ENCODE assay signal across 16 cellular contexts in the genomic region with DNA sequence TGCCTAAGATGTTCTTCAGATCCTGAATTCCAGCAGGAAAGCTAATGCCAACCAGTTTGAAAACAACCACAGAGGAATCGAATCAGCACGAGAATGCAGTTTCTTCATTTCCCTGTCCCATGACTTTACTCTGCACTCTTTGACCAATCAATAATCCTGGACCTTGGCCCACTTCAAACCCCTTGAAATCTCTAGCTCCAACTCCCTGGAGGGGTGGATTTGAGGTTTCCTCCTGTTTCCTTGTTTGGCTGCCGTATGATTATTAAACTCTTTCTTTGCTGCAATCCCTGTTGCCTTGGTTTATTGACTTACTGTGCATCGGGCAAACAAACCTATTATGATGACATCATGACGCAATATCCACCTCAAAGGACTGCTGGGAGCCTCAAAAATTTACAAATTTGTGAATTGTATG.
A peak's percentile ranks its signal among the peaks of the same experiment; 100 is the strongest.
DNase-seq lines count a peak whose midpoint lies in the region; ATAC-seq and TF ChIP-seq lines count a peak whose summit lies in the region.
"Had no signal": no experiment of that assay in that cellular context is flagged by ENCODE, and none has a peak within 500 bp of the region (broad histone marks: within the 10 kb centered on the region; RNA-seq: fewer than 3 reads in every experiment).

No MANE protein-coding gene starts in this region.

- no peaks in the 10 kb centered on the region for H4K20me1 ChIP-seq in PC-9 (ENCODE audit: insufficient read depth)

- H3K9me3 ChIP-seq in PC-9 (ENCODE audit: insufficient read depth, low read depth) (0 out of 2 replicates have a peak, but pooled peaks cover under 1% of the 10 kb centered on the region), gastrocnemius medialis (no peaks in the 10 kb centered on the region)

- H3K79me2 ChIP-seq in PC-9 (ENCODE audit: low read depth), result no peaks in the 10 kb centered on the region

- no peaks in the 10 kb centered on the region for H3K9me2 ChIP-seq in PC-9 (ENCODE audit: insufficient read depth)

- BruUV-seq in PC-9 (replicated peaks; lab: Mats Ljungman, UMichigan), result no TSS peak

- DNase-seq in COLO668 (lab: John Stamatoyannopoulos, UW; ENCODE audit: unreplicated experiment) (peak; percentile 8), PC-9 (peak in 1 of 2 experiments; percentile 94), fibroblast of peridontal ligament (ENCODE audit: extremely low read depth) (peak; percentile 97), gastrocnemius medialis (no peak), T1000 (lab: John Stamatoyannopoulos, UW) (no peak), HPDE6-E6E7 (ENCODE audit: extremely low spot score) (no peak), glomerular visceral epithelial cell (ENCODE audit: extremely low spot score) (no peak)
- DNase-seq in activated CD4-positive, alpha-beta T cell treated with anti-CD3 and anti-CD28 coated beads for 48 hours, result no peak
- DNase-seq: activated CD4-positive, alpha-beta T cell treated with anti-CD3 and anti-CD28 coated beads for 1 hour; activated naive CD4-positive, alpha-beta T cell treated with anti-CD3 and anti-CD28 coated beads, Interleukin-2, amount 50 U/mL, for 16 hours; DMS 273 treated with DMSO at 0.1 percent for 48 hours; KBM-7; kidney glomerular epithelial cell; stimulated activated naive CD4-positive, alpha-beta T cell; T-helper 17 cell had no signal

- H3F3A ChIP-seq in PC-9 (ENCODE audit: insufficient read depth, low read depth), result peaks cover 38% of the 10 kb centered on the region

- H3K4me1 ChIP-seq in PC-9 (replicated peaks; ENCODE audit: insufficient read depth), result peaks cover 50% of the 10 kb centered on the region
- H3K4me1 ChIP-seq in gastrocnemius medialis, result peaks cover 0 to 14% of the 10 kb centered on the region in 2 donors

- H2AFZ ChIP-seq in PC-9, result peak overlapping the region; percentile 24

- CTCF ChIA-PET in PC-9 (lab: Charles Lee), result no interaction called here

- no peak for TF ChIP-seq CTCF in PC-9 (conservative IDR thresholded peaks at IDR 0.05)
- no peak for TF ChIP-seq CTCF in gastrocnemius medialis (IDR thresholded peaks at IDR 0.05 in 4 of 5, conservative IDR thresholded peaks at IDR 0.05 in 1 of 5)

- TF ChIP-seq POLR2A in gastrocnemius medialis (IDR thresholded peaks at IDR 0.05), result no peak

- no peaks in the 10 kb centered on the region for H3K27me3 ChIP-seq in PC-9 (ENCODE audit: insufficient read depth, low read depth)
- H3K27me3 ChIP-seq in gastrocnemius medialis, result no peaks in the 10 kb centered on the region
- H3K27me3 ChIP-seq: cardiac muscle cell had no signal

- intact Hi-C loops in PC-9 (cut with micrococcal nuclease; ENCODE audit: unreplicated experiment), result no loop called here
- intact Hi-C loops in gastrocnemius medialis (cut with DNase I; ENCODE audit: low total_unique reads), result loop anchor here (5.0 kb wide), 1 partner anchor 33 kb away; no protein-coding TSS in a partner anchor

- no peaks in the 10 kb centered on the region for H3K36me3 ChIP-seq in PC-9 (ENCODE audit: low read depth)
- H3K36me3 ChIP-seq in gastrocnemius medialis, result no peaks in the 10 kb centered on the region
- H3K36me3 ChIP-seq: cardiac muscle cell had no signal

- POLR2A ChIA-PET in PC-9 (lab: Charles Lee; ENCODE audit: unreplicated experiment), result interaction anchor here (0.6 kb wide), 3 partner anchors 13 to 922 kb away, joined by 3 to 7 read pairs (median 3); no protein-coding TSS in a partner anchor

- H3K4me3 ChIP-seq in PC-9, result peak overlapping the region; percentile 15; the same call in 1 of the 2 replicates
- H3K4me3 ChIP-seq in gastrocnemius medialis, result no peak overlapping the region
- H3K4me3 ChIP-seq: cardiac muscle cell had no signal

- in situ Hi-C loops in gastrocnemius medialis (cut with MboI; ENCODE audit: low sequenced_read_pairs in 4 of 4), result no loop called here

- H3K27ac ChIP-seq in PC-9, result peak overlapping the region; percentile 88
- peak overlapping the region in 3 of 4 donors; percentile 8 to 62 (median 61) for H3K27ac ChIP-seq in gastrocnemius medialis
- H3K27ac ChIP-seq: cardiac muscle cell had no signal

- peak in 1 of 2 donors; percentile 54 for ATAC-seq in gastrocnemius medialis
- ATAC-seq: T-helper 17 cell had no signal

- H3K4me2 ChIP-seq in PC-9, result peak overlapping the region; percentile 63

Comparison
In these comparisons a context has a peak if more than half of its experiments do, and no peak if none do; other contexts are left out.
1. DNase-seq: peak in COLO668 (single experiment) and fibroblast of peridontal ligament (single experiment); none in gastrocnemius medialis (0 of 2), T1000 (single experiment), HPDE6-E6E7 (single experiment), glomerular visceral epithelial cell (single experiment) and activated CD4-positive, alpha-beta T cell treated with anti-CD3 and anti-CD28 coated beads for 48 hours (single experiment).